ENCODE assay signal across 8 cellular contexts in the genomic region with DNA sequence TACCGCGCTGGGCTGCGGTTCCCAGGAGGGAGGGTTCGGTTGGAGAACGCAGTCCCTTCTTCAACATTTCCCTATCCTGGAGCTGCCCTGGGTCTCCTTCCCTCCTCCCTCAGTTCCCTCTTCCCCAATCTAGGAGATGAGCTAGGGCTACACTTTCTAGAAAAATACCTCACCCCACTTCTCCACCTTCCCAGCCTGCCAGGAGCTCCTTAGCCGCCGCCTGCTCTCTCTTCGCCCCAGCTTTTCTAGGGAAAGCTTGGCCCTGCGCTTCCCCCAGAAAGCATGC. TPM values are rescaled to one million over a fixed set of nuclear protein-coding genes. Genes with fewer than 3 reads are reported as not detected.
DNase-seq lines count a peak whose midpoint lies in the region; ATAC-seq, FAIRE-seq and TF ChIP-seq lines count a peak whose summit lies in the region.

No MANE protein-coding gene starts in this region.

- no peak for TF ChIP-seq POLR2A in heart left ventricle (IDR thresholded peaks at IDR 0.05)
- TF ChIP-seq POLR2A in GM12891 (IDR thresholded peaks at IDR 0.05; ENCODE audit: low read depth, low read length) = no peak

- no peak for FAIRE-seq in GM12891 (lab: Jason Lieb, UNC)

- TF ChIP-seq CTCF in heart left ventricle (IDR thresholded peaks at IDR 0.05) = no peak
- peak in 1 of 56 donors; percentile 2 for TF ChIP-seq CTCF in dorsolateral prefrontal cortex (IDR thresholded peaks at IDR 0.05 in 54 of 56, conservative IDR thresholded peaks at IDR 0.05 in 2 of 56; ENCODE audit: low read depth in 1 of 56, partially characterized antibody in 56 of 56)

- H3K9me3 ChIP-seq in heart left ventricle = no peaks in the 10 kb centered on the region
- H3K9me3 ChIP-seq in muscle layer of duodenum (ENCODE audit: control insufficient read depth in 1 of 2, low read length in 2 of 2) = no peaks in the 10 kb centered on the region

- intact Hi-C loops in heart left ventricle (cut with DNase I) = loop anchor here in 9 of 10 donors (1.0 to 10.0 kb wide), 20 partner anchors 44 to 1947 kb away; no protein-coding TSS in a partner anchor
- intact Hi-C loops in Right ventricle myocardium superior (cut with DNase I) = loop anchor here (5.0 kb wide), 3 partner anchors 1207 to 1902 kb away; no protein-coding TSS in a partner anchor
- intact Hi-C loops in dorsolateral prefrontal cortex (cut with DNase I) = loop anchor here in 1 of 2 donors (5.0 to 10.0 kb wide), 3 partner anchors 969 to 1902 kb away; no protein-coding TSS in a partner anchor

- DNase-seq in heart left ventricle (peak in 1 of 5 donors; percentile 60), Right ventricle myocardium superior (no peak), dorsolateral prefrontal cortex (no peak), GM12891 (ENCODE audit: insufficient read length, low spot score) (no peak), HuH-7 (ENCODE audit: low spot score) (no peak)

- H3K27ac ChIP-seq in heart left ventricle (peak overlapping the region; percentile 96 to 98 (median 98)), dorsolateral prefrontal cortex (peak overlapping the region; percentile 91 to 100 (median 99)), muscle layer of duodenum (ENCODE audit: low read length) (peak overlapping the region; percentile 94)

- H3K4me1 ChIP-seq in heart left ventricle (peaks cover 3 to 45% (median 25%) of the 10 kb centered on the region in 12 donors), muscle layer of duodenum (ENCODE audit: control insufficient read depth in 1 of 2, insufficient read depth in 2 of 2, low read length in 2 of 2) (peaks cover 0 to 18% of the 10 kb centered on the region in 2 donors)

- peaks cover 0 to 21% (median 18%) of the 10 kb centered on the region in 9 donors for H3K36me3 ChIP-seq in heart left ventricle
- peaks cover 10 to 18% of the 10 kb centered on the region in 2 donors for H3K36me3 ChIP-seq in muscle layer of duodenum (ENCODE audit: control insufficient read depth in 1 of 2, insufficient read depth in 2 of 2, low read length in 2 of 2)

- H3K4me3 ChIP-seq in heart left ventricle (peak overlapping the region; percentile 61 to 94 (median 84)), dorsolateral prefrontal cortex (peak overlapping the region; percentile 63 to 94 (median 84)), muscle layer of duodenum (ENCODE audit: low read depth in 1 of 2, low read length in 2 of 2) (peak overlapping the region; percentile 83 to 93)

- ATAC-seq in heart left ventricle = peak in 1 of 4 donors; percentile 0
- no peak for ATAC-seq in Right ventricle myocardium superior (ENCODE audit: poor library complexity)
- no peak for ATAC-seq in HG03025 (IDR thresholded peaks at IDR 0.05; ENCODE audit: low FRiP score, unreplicated experiment)
- no peak for ATAC-seq in HG02973 (IDR thresholded peaks at IDR 0.05; ENCODE audit: unreplicated experiment)

- H3K27me3 ChIP-seq in heart left ventricle = peaks cover 0 to 38% (median 0%) of the 10 kb centered on the region in 9 donors
- no peaks in the 10 kb centered on the region for H3K27me3 ChIP-seq in dorsolateral prefrontal cortex
- H3K27me3 ChIP-seq in muscle layer of duodenum (ENCODE audit: low read depth, low read length) = no peaks in the 10 kb centered on the region

- WGBS in heart left ventricle, 4 donors = 0 to 1% (median 0%) methylated on average over 9 of the region's 9 CpGs

TF ChIP-seq in GM12891, 5 proteins besides CTCF, POLR2A, EP300 and RAD21:
- TF ChIP-seq POU2F2 (IDR thresholded peaks at IDR 0.05; ENCODE audit: low read depth, low read length) = no peak
- TF ChIP-seq PAX5 (IDR thresholded peaks at IDR 0.05; ENCODE audit: insufficient read depth, low read length, severe bottlenecking) = no peak
- no peak for TF ChIP-seq POLR2AphosphoS5 (IDR thresholded peaks at IDR 0.05; ENCODE audit: low read depth, low read length)
- no peak for TF ChIP-seq TAF1 (IDR thresholded peaks at IDR 0.05; ENCODE audit: low read depth, low read length)
- no peak for TF ChIP-seq SPI1 (IDR thresholded peaks at IDR 0.05; ENCODE audit: low read depth, low read length)
TF ChIP-seq in GM12891: peak in this region for 0.

RNA-seq across cellular contexts. Expression of gene ADAMTS1, which starts 0.5 kb away (rescaled TPM):
- total RNA-seq in heart left ventricle (10 to 100 TPM; 27.5 to 87.8 (median 61.6) TPM), Right ventricle myocardium superior (41.4 TPM), dorsolateral prefrontal cortex (100 to 1,000 TPM in 3 of 120 experiments, 10 to 100 TPM in 117; 11.7 to 160 (median 37.6) TPM)
- 10 to 100 TPM; 14.8 to 29.9 TPM for polyA plus RNA-seq in heart left ventricle
- polyA plus RNA-seq in GM12891 (2012; ENCODE audit: low read depth, missing spikeins) = not detected
